ENCODE assay signal across 8 cellular contexts in the genomic region with DNA sequence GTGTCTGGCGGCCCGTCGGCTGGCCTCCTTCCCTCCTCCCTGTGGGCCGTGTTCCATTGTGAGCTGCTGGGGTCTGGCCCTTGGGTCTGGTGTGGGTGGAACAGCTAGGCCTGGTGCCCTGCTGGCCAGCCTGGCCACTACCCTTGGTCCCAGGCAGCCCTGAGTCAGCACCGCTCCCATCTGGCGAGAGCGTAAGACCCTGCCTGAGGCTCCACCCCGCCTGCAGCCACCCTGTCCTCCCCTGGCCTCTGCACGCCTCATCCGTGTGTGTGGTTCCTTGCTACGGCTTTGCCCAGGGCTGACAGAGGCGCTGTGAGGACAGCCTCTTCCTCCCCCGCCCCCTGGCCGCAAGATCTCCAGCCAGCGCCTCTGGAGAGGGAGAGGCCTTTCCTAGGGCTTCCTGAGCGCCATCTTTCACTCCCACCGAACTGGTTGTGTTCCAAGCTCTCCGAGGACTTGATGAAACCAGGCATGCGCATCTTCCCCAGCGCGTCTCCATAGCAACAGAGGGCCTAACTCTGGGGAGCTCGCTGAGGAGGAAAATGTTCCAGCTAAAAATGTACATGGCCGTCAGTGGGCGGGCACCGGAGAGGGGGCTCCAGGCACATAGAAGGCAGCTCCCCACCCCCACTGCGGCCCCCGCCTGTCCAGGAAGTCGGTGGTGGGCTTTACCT.
DNase-seq lines count a peak whose midpoint lies in the region; ATAC-seq and TF ChIP-seq lines count a peak whose summit lies in the region.

No MANE protein-coding gene starts in this region.

- TF ChIP-seq POLR2A in gastrocnemius medialis (IDR thresholded peaks at IDR 0.05) = no peak

- H3K79me2 ChIP-seq in ACC112 (ENCODE audit: control insufficient read depth, insufficient read depth, low read length, unreplicated experiment) = peaks cover 2% of the 10 kb centered on the region

- ATAC-seq in HG03103 (IDR thresholded peaks at IDR 0.05; ENCODE audit: low read depth, unreplicated experiment) (peak; percentile 5), gastrocnemius medialis (peak; percentile 29 to 44), GM21529 (IDR thresholded peaks at IDR 0.05; ENCODE audit: unreplicated experiment) (no peak), HG03039 (IDR thresholded peaks at IDR 0.05; ENCODE audit: unreplicated experiment) (no peak), GM21515 (IDR thresholded peaks at IDR 0.05; ENCODE audit: unreplicated experiment) (no peak)

- H3K27me3 ChIP-seq in ACC112 (ENCODE audit: insufficient read depth, low read length) = no peaks in the 10 kb centered on the region
- H3K27me3 ChIP-seq in gastrocnemius medialis = no peaks in the 10 kb centered on the region

- peak overlapping the region; percentile 98 for H3K27ac ChIP-seq in ACC112 (ENCODE audit: low read depth, low read length)
- peak overlapping the region; percentile 78 to 84 (median 79) for H3K27ac ChIP-seq in gastrocnemius medialis

- H3K4me1 ChIP-seq in ACC112 (ENCODE audit: control insufficient read depth, insufficient read depth, low read length, unreplicated experiment) = peaks cover 74% of the 10 kb centered on the region
- H3K4me1 ChIP-seq in gastrocnemius medialis = peaks cover 58 to 61% of the 10 kb centered on the region in 2 donors

- H3K9me3 ChIP-seq in gastrocnemius medialis = no peaks in the 10 kb centered on the region

- H3K27me3 Mint-ChIP-seq in activated naive CD8-positive, alpha-beta T cell treated with anti-CD3 and anti-CD28 coated beads for 36 hours = no peaks in the 10 kb centered on the region

- no peak overlapping the region for H2AFZ ChIP-seq in ACC112 (ENCODE audit: low read length, unreplicated experiment)

- peaks cover 6% of the 10 kb centered on the region for H3K36me3 Mint-ChIP-seq in activated naive CD8-positive, alpha-beta T cell treated with anti-CD3 and anti-CD28 coated beads for 36 hours

- no peaks in the 10 kb centered on the region for H3K9me3 Mint-ChIP-seq in activated naive CD8-positive, alpha-beta T cell treated with anti-CD3 and anti-CD28 coated beads for 36 hours

- peaks cover 26% of the 10 kb centered on the region for H3K4me1 Mint-ChIP-seq in activated naive CD8-positive, alpha-beta T cell treated with anti-CD3 and anti-CD28 coated beads for 36 hours

- intact Hi-C loops in gastrocnemius medialis (cut with DNase I; ENCODE audit: low total_unique reads) = loop anchor here (10.0 kb wide), 2 partner anchors 253 to 1443 kb away; no protein-coding TSS in a partner anchor

- no peak for DNase-seq in activated naive CD8-positive, alpha-beta T cell treated with anti-CD3 and anti-CD28 coated beads for 36 hours
- DNase-seq in hippocampal formation (lab: John Stamatoyannopoulos, UW) (peak; percentile 62 to 68), gastrocnemius medialis (peak; percentile 46 to 75)

- H3K36me3 ChIP-seq in ACC112 (ENCODE audit: insufficient read depth, low read length) = 0 out of 2 replicates have a peak, but pooled peaks cover 6% of the 10 kb centered on the region
- H3K36me3 ChIP-seq in gastrocnemius medialis = no peaks in the 10 kb centered on the region

- in situ Hi-C loops in gastrocnemius medialis (cut with MboI; ENCODE audit: low sequenced_read_pairs in 4 of 4) = no loop called here

- H3K4me3 ChIP-seq in ACC112 (ENCODE audit: low read depth, low read length) (no peak overlapping the region), gastrocnemius medialis (peak overlapping the region in 1 of 4 donors; percentile 11)

- peak overlapping the region; percentile 8 for H3K4me3 Mint-ChIP-seq in activated naive CD8-positive, alpha-beta T cell treated with anti-CD3 and anti-CD28 coated beads for 36 hours

- TF ChIP-seq CTCF in gastrocnemius medialis (IDR thresholded peaks at IDR 0.05 in 4 of 5, conservative IDR thresholded peaks at IDR 0.05 in 1 of 5) = peak in 1 of 5 experiments; percentile 20

- peak overlapping the region; percentile 84 for H3K27ac Mint-ChIP-seq in activated naive CD8-positive, alpha-beta T cell treated with anti-CD3 and anti-CD28 coated beads for 36 hours

Comparison
In these comparisons a context has a peak if more than half of its experiments do, and no peak if none do; other contexts are left out.
1. ATAC-seq: peak in HG03103 (single experiment) and gastrocnemius medialis (2 of 2); none in GM21529 (single experiment), HG03039 (single experiment) and GM21515 (single experiment).